ENCODE assay signal across 1 cellular context in the genomic region with DNA sequence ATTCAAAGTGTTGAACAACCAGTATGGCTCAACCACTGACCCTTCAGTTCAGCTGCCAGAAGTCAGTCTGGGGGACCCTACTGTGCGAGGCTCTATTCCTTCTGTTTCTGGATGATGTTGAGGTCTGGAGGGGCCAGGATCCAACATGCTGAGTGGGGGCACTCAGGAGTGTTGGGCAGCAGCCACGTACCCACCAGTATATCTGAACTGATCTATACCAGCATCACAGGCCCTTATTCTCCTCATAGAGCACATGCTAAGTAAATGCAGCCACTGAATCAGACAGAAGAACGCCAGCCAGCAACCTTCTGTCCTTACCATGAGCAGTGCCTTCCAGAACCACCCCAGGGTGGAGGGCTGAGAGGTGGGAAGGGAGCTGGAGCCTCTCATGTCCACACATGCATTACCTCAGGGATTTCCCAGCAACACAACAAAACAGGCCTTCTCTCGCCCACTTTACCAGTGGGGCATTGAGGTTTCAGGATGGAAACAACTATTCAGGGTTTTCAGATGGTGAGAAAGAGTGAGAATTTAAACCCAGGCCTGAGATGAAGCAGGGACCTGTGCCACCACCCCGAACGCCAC.
TF ChIP-seq lines count a peak whose summit lies in the region.

No MANE protein-coding gene starts in this region.

TF ChIP-seq in K562, 482 proteins besides CTCF, POLR2A, EP300 and RAD21 (continued from another document):
- TF ChIP-seq, protein P1, sequence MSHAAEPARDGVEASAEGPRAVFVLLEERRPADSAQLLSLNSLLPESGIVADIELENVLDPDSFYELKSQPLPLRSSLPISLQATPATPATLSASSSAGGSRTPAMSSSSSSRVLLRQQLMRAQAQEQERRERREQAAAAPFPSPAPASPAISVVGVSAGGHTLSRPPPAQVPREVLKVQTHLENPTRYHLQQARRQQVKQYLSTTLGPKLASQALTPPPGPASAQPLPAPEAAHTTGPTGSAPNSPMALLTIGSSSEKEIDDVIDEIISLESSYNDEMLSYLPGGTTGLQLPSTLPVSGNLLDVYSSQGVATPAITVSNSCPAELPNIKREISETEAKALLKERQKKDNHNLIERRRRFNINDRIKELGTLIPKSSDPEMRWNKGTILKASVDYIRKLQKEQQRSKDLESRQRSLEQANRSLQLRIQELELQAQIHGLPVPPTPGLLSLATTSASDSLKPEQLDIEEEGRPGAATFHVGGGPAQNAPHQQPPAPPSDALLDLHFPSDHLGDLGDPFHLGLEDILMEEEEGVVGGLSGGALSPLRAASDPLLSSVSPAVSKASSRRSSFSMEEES (CRISPR knock-in tag; IDR thresholded peaks at IDR 0.05), result no peak
- TF ChIP-seq ARHGAP35 (IDR thresholded peaks at IDR 0.05; ENCODE audit: partially characterized antibody) (no peak), CHD4 (IDR thresholded peaks at IDR 0.05; ENCODE audit: insufficient read depth, insufficient replicate concordance, low read depth, low read length, poor library complexity, severe bottlenecking) (no peak), ZNF282 (CRISPR knock-in tag; IDR thresholded peaks at IDR 0.05) (no peak), GTF2A2 (tag; IDR thresholded peaks at IDR 0.05) (no peak), GABPB1 (CRISPR knock-in tag; IDR thresholded peaks at IDR 0.05) (no peak), COPS2 (conservative IDR thresholded peaks at IDR 0.05) (no peak), NFIX (CRISPR knock-in tag; IDR thresholded peaks at IDR 0.05; ENCODE audit: low read depth) (no peak), KLF16 (IDR thresholded peaks at IDR 0.05) (no peak), GABPA (tag; conservative IDR thresholded peaks at IDR 0.05; ENCODE audit: low read depth) (no peak), HDAC1 (IDR thresholded peaks at IDR 0.05) (no peak), EHMT2 (IDR thresholded peaks at IDR 0.05) (no peak), C11orf30 (IDR thresholded peaks at IDR 0.05; ENCODE audit: low read depth) (no peak), IRF2 (CRISPR knock-in tag; IDR thresholded peaks at IDR 0.05) (no peak), FOS (IDR thresholded peaks at IDR 0.05; ENCODE audit: extremely low read depth, insufficient read length) (no peak), E2F3 (CRISPR knock-in tag; IDR thresholded peaks at IDR 0.05) (no peak)
- TF ChIP-seq, protein P2, sequence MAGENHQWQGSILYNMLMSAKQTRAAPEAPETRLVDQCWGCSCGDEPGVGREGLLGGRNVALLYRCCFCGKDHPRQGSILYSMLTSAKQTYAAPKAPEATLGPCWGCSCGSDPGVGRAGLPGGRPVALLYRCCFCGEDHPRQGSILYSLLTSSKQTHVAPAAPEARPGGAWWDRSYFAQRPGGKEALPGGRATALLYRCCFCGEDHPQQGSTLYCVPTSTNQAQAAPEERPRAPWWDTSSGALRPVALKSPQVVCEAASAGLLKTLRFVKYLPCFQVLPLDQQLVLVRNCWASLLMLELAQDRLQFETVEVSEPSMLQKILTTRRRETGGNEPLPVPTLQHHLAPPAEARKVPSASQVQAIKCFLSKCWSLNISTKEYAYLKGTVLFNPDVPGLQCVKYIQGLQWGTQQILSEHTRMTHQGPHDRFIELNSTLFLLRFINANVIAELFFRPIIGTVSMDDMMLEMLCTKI (IDR thresholded peaks at IDR 0.05; ENCODE audit: partially characterized antibody), result no peak
- TF ChIP-seq, protein P3, sequence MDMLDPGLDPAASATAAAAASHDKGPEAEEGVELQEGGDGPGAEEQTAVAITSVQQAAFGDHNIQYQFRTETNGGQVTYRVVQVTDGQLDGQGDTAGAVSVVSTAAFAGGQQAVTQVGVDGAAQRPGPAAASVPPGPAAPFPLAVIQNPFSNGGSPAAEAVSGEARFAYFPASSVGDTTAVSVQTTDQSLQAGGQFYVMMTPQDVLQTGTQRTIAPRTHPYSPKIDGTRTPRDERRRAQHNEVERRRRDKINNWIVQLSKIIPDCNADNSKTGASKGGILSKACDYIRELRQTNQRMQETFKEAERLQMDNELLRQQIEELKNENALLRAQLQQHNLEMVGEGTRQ (CRISPR knock-in tag; IDR thresholded peaks at IDR 0.05), result no peak
